In the genomic region with DNA sequence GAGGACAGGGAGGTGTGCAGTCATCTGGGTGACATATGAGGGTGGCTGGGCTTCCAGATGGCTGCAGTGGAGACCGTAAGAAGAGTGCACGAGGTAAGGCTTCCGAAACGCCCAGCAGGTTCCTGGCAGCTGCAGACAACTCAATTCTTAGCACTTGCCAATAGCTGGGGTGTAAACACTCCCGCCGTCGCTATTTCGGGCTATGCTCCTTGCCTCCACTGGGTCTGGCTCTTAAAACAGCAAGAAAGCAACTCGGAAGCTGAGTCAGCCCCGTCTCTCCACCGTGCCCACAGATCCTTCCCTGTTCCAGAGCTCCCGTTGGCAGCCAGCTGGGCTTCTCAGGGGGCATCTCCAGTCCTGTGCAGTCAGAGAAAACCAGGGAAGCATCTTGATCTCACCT, we compare ENCODE assay signal across 28 cellular contexts. TPM values are rescaled to one million over a fixed set of nuclear protein-coding genes. Genes with fewer than 3 reads are reported as not detected.
DNase-seq lines count a peak whose midpoint lies in the region; ATAC-seq and TF ChIP-seq lines count a peak whose summit lies in the region.
"Had no signal": no experiment of that assay in that cellular context is flagged by ENCODE, and none has a peak within 500 bp of the region (broad histone marks: within the 10 kb centered on the region; RNA-seq: fewer than 3 reads in every experiment).

No MANE protein-coding gene starts in this region.

- H4K20me1 ChIP-seq in GM23248 (ENCODE audit: insufficient read depth) (no peaks in the 10 kb centered on the region), MM.1S (ENCODE audit: insufficient read depth, low read length) (no peaks in the 10 kb centered on the region)

- peaks cover 50% of the 10 kb centered on the region for H3K27me3 ChIP-seq in A673 (replicated peaks; ENCODE audit: insufficient read depth, low read depth, low read length, poor library complexity)
- H3K27me3 ChIP-seq in GM23248 (replicated peaks; ENCODE audit: insufficient read depth), result peaks cover 55% of the 10 kb centered on the region
- H3K27me3 ChIP-seq in dorsolateral prefrontal cortex, result peaks cover 0 to 20% (median 0%) of the 10 kb centered on the region in 45 donors
- no peaks in the 10 kb centered on the region for H3K27me3 ChIP-seq in MM.1S (replicated peaks; ENCODE audit: insufficient read depth, low read length)

- H3K9me3 ChIP-seq in A673 (ENCODE audit: low read depth, low read length, poor library complexity, severe bottlenecking), result no peaks in the 10 kb centered on the region
- no peaks in the 10 kb centered on the region for H3K9me3 ChIP-seq in GM23248 (ENCODE audit: low read depth)
- no peaks in the 10 kb centered on the region for H3K9me3 ChIP-seq in MM.1S (replicated peaks; ENCODE audit: insufficient read depth, low read length)

- no peaks in the 10 kb centered on the region for H3K9me2 ChIP-seq in GM23248 (ENCODE audit: insufficient read depth)
- H3K9me2 ChIP-seq in MM.1S (replicated peaks; ENCODE audit: insufficient read depth, low read length), result no peaks in the 10 kb centered on the region

- H2AFZ ChIP-seq in GM23248 (no peak overlapping the region), MM.1S (ENCODE audit: low read length) (no peak overlapping the region)
- H2AFZ ChIP-seq: parathyroid adenoma had no signal

- TF ChIP-seq POLR2A in NB4 (IDR thresholded peaks at IDR 0.05; ENCODE audit: extremely low read depth, insufficient read length), result no peak

- H3F3A ChIP-seq in GM23248 (ENCODE audit: insufficient read depth), result no peaks in the 10 kb centered on the region
- no peaks in the 10 kb centered on the region for H3F3A ChIP-seq in MM.1S (ENCODE audit: insufficient read depth, low read length)

- no peak overlapping the region for H3K9ac ChIP-seq in GM23248
- no peak overlapping the region for H3K9ac ChIP-seq in MM.1S (ENCODE audit: low read length)
- H3K9ac ChIP-seq: parathyroid adenoma had no signal

- POLR2A ChIA-PET in A673 (lab: Charles Lee; ENCODE audit: low non-redundant PET), result no interaction called here

- in situ Hi-C loops in GM23248 (cut with MboI), result no loop called here

- CTCF ChIA-PET in A673 (lab: Charles Lee), result no interaction called here

- DNase-seq in A673 (ENCODE audit: low spot score), result peak; percentile 27
- peak; percentile 55 for DNase-seq in GM23248
- DNase-seq in NB4 (ENCODE audit: low read depth), result peak; percentile 41
- DNase-seq in dorsolateral prefrontal cortex, result peak in 6 of 10 donors; percentile 44 to 78 (median 70)
- no peak for DNase-seq in GM03348 (ENCODE audit: low spot score)
- no peak for DNase-seq in MM.1S
- DNase-seq: activated CD4-positive, alpha-beta T cell treated with anti-CD3 and anti-CD28 coated beads, Interleukin-2, amount 10 ng/mL, durations not matched to agents 24 days and 14 days; Calu3; cerebellar nuclear complex; effector CD4-positive, alpha-beta T cell; erythroblast; foreskin keratinocyte; left ventricle myocardium inferior; NCI-H1092; NCI-H2029; NCI-H345; NCI-H82; OCI-M1; stimulated activated CD4-positive, alpha-beta T cell treated with anti-CD3 and anti-CD28 coated beads, Interleukin-12 subunit alpha, Interleukin-12 subunit beta, amount 100 ng/mL, for 4 hours; stimulated activated CD4-positive, alpha-beta T cell treated with anti-CD3 and anti-CD28 coated beads, Interleukin-4, amount 100 ng/mL, for 4 hours; tibial artery had no signal

- TF ChIP-seq CTCF in A673 (conservative IDR thresholded peaks at IDR 0.05; ENCODE audit: low read depth, low read length), result no peak
- TF ChIP-seq CTCF in NB4 (IDR thresholded peaks at IDR 0.05; ENCODE audit: low read depth, low read length), result no peak
- TF ChIP-seq CTCF in dorsolateral prefrontal cortex (IDR thresholded peaks at IDR 0.05 in 54 of 56, conservative IDR thresholded peaks at IDR 0.05 in 2 of 56; ENCODE audit: low read depth in 1 of 56, partially characterized antibody in 56 of 56), result no peak
- no peak for TF ChIP-seq CTCF in MM.1S (IDR thresholded peaks at IDR 0.05; ENCODE audit: low read length)

- intact Hi-C loops in A673 (cut with micrococcal nuclease; ENCODE audit: unreplicated experiment) (loop anchor here (10.0 kb wide), 1 partner anchor 191 kb away; no protein-coding TSS in a partner anchor), dorsolateral prefrontal cortex (cut with DNase I) (loop anchor here (10.0 kb wide), 3 partner anchors 119 to 249 kb away; a partner anchor contains a TSS)

- H3K4me1 ChIP-seq in A673 (ENCODE audit: insufficient read depth, low read length, poor library complexity, severe bottlenecking), result peaks cover 8% of the 10 kb centered on the region
- no peaks in the 10 kb centered on the region for H3K4me1 ChIP-seq in GM23248 (ENCODE audit: insufficient read depth)
- no peaks in the 10 kb centered on the region for H3K4me1 ChIP-seq in MM.1S (ENCODE audit: low read length)
- H3K4me1 ChIP-seq: foreskin keratinocyte had no signal

- H3K79me2 ChIP-seq in GM23248 (ENCODE audit: insufficient read depth) (no peaks in the 10 kb centered on the region), MM.1S (ENCODE audit: low read length) (no peaks in the 10 kb centered on the region)
- H3K79me2 ChIP-seq: parathyroid adenoma had no signal

- BruUV-seq in A673 (replicated peaks; lab: Mats Ljungman, UMichigan), result no TSS peak

- H3K27ac ChIP-seq in A673 (ENCODE audit: low read depth, low read length, poor library complexity, severe bottlenecking) (no peak overlapping the region), GM23248 (no peak overlapping the region), dorsolateral prefrontal cortex (no peak overlapping the region), MM.1S (ENCODE audit: low read length) (no peak overlapping the region)
- H3K27ac ChIP-seq: C4-2B, foreskin keratinocyte, left ventricle myocardium inferior, parathyroid adenoma, SJSA1, tibial artery had no signal

- H3K4me2 ChIP-seq in GM23248 (ENCODE audit: unreplicated experiment), result no peak overlapping the region
- no peak overlapping the region for H3K4me2 ChIP-seq in MM.1S (ENCODE audit: low read depth, low read length)

- no peaks in the 10 kb centered on the region for H3K36me3 ChIP-seq in A673 (ENCODE audit: insufficient read depth, low read length, poor library complexity, severe bottlenecking)
- H3K36me3 ChIP-seq in GM23248 (ENCODE audit: low read depth), result no peaks in the 10 kb centered on the region
- no peaks in the 10 kb centered on the region for H3K36me3 ChIP-seq in MM.1S (replicated peaks; ENCODE audit: insufficient read depth, low read length)
- H3K36me3 ChIP-seq: SJSA1, tibial artery had no signal

- no peak overlapping the region for H3K4me3 ChIP-seq in A673 (ENCODE audit: low read depth, low read length, poor library complexity, severe bottlenecking)
- no peak overlapping the region for H3K4me3 ChIP-seq in GM23248
- no peak overlapping the region for H3K4me3 ChIP-seq in NB4 (ENCODE audit: low read depth, low read length)
- H3K4me3 ChIP-seq in dorsolateral prefrontal cortex, result no peak overlapping the region
- no peak overlapping the region for H3K4me3 ChIP-seq in MM.1S (ENCODE audit: low read length)
- H3K4me3 ChIP-seq: A549, left ventricle myocardium inferior, SJSA1, tibial artery had no signal

- ATAC-seq in HG03025 (IDR thresholded peaks at IDR 0.05; ENCODE audit: low FRiP score, unreplicated experiment) (no peak), GM18861 (IDR thresholded peaks at IDR 0.05; ENCODE audit: unreplicated experiment) (no peak)
- ATAC-seq: A549, foreskin keratinocyte had no signal

- WGBS in GM23248 (ENCODE audit: low coverage in 1 of 2, low lambda C conversion rate in 2 of 2, missing lambda C conversion rate in 2 of 2), 2 experiments, result 18 to 23% methylated on average over 12 of the region's 12 CpGs

RNA-seq across cellular contexts. Expression of a gene that starts 6.1 kb away (rescaled TPM):
- 2.1 and 4.3 TPM in 2 replicates for total RNA-seq in A673 (2021)
- 8.4 and 9.4 TPM in 2 replicates for total RNA-seq in GM23248 (2014; rRNA removed; shearing (Covaris generic))
- 4.7 and 5.1 TPM in 2 replicates for polyA plus RNA-seq in GM23248 (2016; fragmentation: Nextera tagmentation; extraction: Ambion mirVana)
- total RNA-seq in dorsolateral prefrontal cortex, result 100 to 1,000 TPM in 1 of 120 experiments, 10 to 100 TPM in 119; 30.5 to 103 (median 48.6) TPM
- polyA plus RNA-seq: IgD-negative memory B cell had no signal

Comparison
In these comparisons a context has a peak if more than half of its experiments do, and no peak if none do; other contexts are left out.
1. DNase-seq: peak in A673 (single experiment), GM23248 (single experiment), NB4 (single experiment) and dorsolateral prefrontal cortex (6 of 10); none in GM03348 (single experiment) and MM.1S (single experiment).